25 cellular contexts compared by ENCODE assay signal in genomic region chr1:218079820-218080219, GRCh38.
"Had no signal": no experiment of that assay in that cellular context is flagged by ENCODE, and none has a peak within 500 bp of the region (broad histone marks: within the 10 kb centered on the region; RNA-seq: fewer than 3 reads in every experiment).

No MANE protein-coding gene starts in this region.

- H3K4me1 Mint-ChIP-seq: T-cell had no signal

- H3K4me2 ChIP-seq: KMS-11, PC-9 had no signal

- DNase-seq: Karpas-422; KBM-7; NCI-H1048; NCI-H1092 treated with DMSO at 0.1 percent for 48 hours; NCI-H146; NCI-H1694; NCI-H2029; NCI-H345; NCI-H446; NCI-H510A treated with DMSO at 0.1 percent for 48 hours; NCI-H526 treated with DMSO at 0.1 percent for 48 hours; NCI-H774; NK-92 treated with Interleukin-12 subunit alpha and Interleukin-12 subunit beta, amount 100 ng/mL, for 24 hours; OCI-M1; PC-9; SHP77; SIG-M5; SJCRH30; T-cell had no signal

- H3K9ac ChIP-seq: KMS-11 had no signal

- H3K9me3 ChIP-seq: SJCRH30 had no signal

- H3K27me3 Mint-ChIP-seq: T-cell had no signal

- H3K27ac Mint-ChIP-seq: T-cell had no signal

- H3K4me1 ChIP-seq: SJCRH30 had no signal

- H2AFZ ChIP-seq: PC-9 had no signal

- ATAC-seq: Panc1, Right ventricle myocardium inferior, SK-N-SH treated with all-trans-retinoic acid at 6 μM for 48 hours, T-cell had no signal

- H3K36me3 Mint-ChIP-seq: T-cell had no signal

- H3K4me3 Mint-ChIP-seq: T-cell had no signal

- H3K36me3 ChIP-seq: SJCRH30 had no signal

- H3K27ac ChIP-seq: KMS-11, PC-9, RWPE1, SJCRH30, SK-N-MC had no signal

- H3K4me3 ChIP-seq: PC-9, SJCRH30, SK-N-MC had no signal
